Comparison of ENCODE assay signal across 15 cellular contexts in genomic region chr9:34256987-34257585, GRCh38.
DNase-seq lines count a peak whose midpoint lies in the region; ATAC-seq and TF ChIP-seq lines count a peak whose summit lies in the region.
"Had no signal": no experiment of that assay in that cellular context is flagged by ENCODE, and none has a peak within 500 bp of the region (broad histone marks: within the 10 kb centered on the region; RNA-seq: fewer than 3 reads in every experiment).

No MANE protein-coding gene starts in this region.

- 79 to 88% (median 81%) methylated on average over 11 of the region's 11 CpGs for WGBS in stomach, 5 donors

- H3K4me1 Mint-ChIP-seq in CD4-positive, alpha-beta T cell (ENCODE audit: low read depth), result peaks cover 25% of the 10 kb centered on the region

- peaks cover 22% of the 10 kb centered on the region; the same call in 1 of the 2 replicates for H3K36me3 ChIP-seq in Karpas-422 (ENCODE audit: insufficient read depth, low read length)
- no peaks in the 10 kb centered on the region for H3K36me3 ChIP-seq in breast epithelium
- peaks cover 1 to 45% (median 18%) of the 10 kb centered on the region in 4 donors for H3K36me3 ChIP-seq in stomach
- H3K36me3 ChIP-seq: ovary had no signal

- no peak for TF ChIP-seq CTCF in CD4-positive, alpha-beta T cell (IDR thresholded peaks at IDR 0.05)
- TF ChIP-seq CTCF in breast epithelium (IDR thresholded peaks at IDR 0.05) (no peak), stomach (IDR thresholded peaks at IDR 0.05) (no peak)

- DNase-seq in CD4-positive, alpha-beta T cell, result peak in 1 of 10 experiments; percentile 19
- DNase-seq in Karpas-422 (no peak), breast epithelium (ENCODE audit: low spot score in 2 of 2) (no peak), posterior vena cava (ENCODE audit: low spot score) (peak; percentile 84), HK-2 (ENCODE audit: unreplicated experiment) (no peak), stomach (no peak), hepatic stellate cell (ENCODE audit: low spot score) (no peak)
- no peak for DNase-seq in activated CD4-positive, CD25-positive, alpha-beta regulatory T cell (lab: John Stamatoyannopoulos, UW)
- DNase-seq: IMR-90, midbrain, NCI-H1092 treated with DMSO at 0.1 percent for 48 hours, NCI-H2227 treated with DMSO at 0.1 percent for 48 hours, SJCRH30 had no signal

- peak overlapping the region; percentile 39 for H3K4me2 ChIP-seq in Karpas-422 (ENCODE audit: low read depth, low read length, poor library complexity, severe bottlenecking)

- peak; percentile 45 for ATAC-seq in CD4-positive, alpha-beta T cell (ENCODE audit: poor library complexity)

- H3K36me3 Mint-ChIP-seq in CD4-positive, alpha-beta T cell (ENCODE audit: low read depth), result peaks cover 12% of the 10 kb centered on the region

- TF ChIP-seq EP300 in stomach (IDR thresholded peaks at IDR 0.05), result no peak

- H3K9ac ChIP-seq in Karpas-422 (ENCODE audit: low read length), result peak overlapping the region; percentile 54

- H3K79me2 ChIP-seq in Karpas-422 (ENCODE audit: low read length), result no peaks in the 10 kb centered on the region

- no peaks in the 10 kb centered on the region for H4K20me1 ChIP-seq in Karpas-422 (ENCODE audit: insufficient read depth, low read depth, low read length)

- intact Hi-C loops in CD4-positive, alpha-beta T cell (cut with DNase I, micrococcal nuclease), result loop anchor here (1.0 to 5.0 kb wide), 2 partner anchors 70 to 122 kb away; partner anchors contain the start of genes KIF24 (in 1 of the 2) and NUDT2 (in 1 of the 2)
- intact Hi-C loops in breast epithelium (cut with DNase I; ENCODE audit: low total_unique reads) (loop anchor here (10.0 kb wide), 1 partner anchor 132 kb away; the partner anchor contains the start of gene DCAF12), posterior vena cava (cut with DNase I) (loop anchor here in 1 of 2 donors (10.0 kb wide), 1 partner anchor 132 kb away; the partner anchor contains the start of gene DCAF12), stomach (cut with DNase I; ENCODE audit: low total_unique reads) (no loop called here)

- H3K27ac Mint-ChIP-seq in CD4-positive, alpha-beta T cell, result peak overlapping the region; percentile 73

- no peaks in the 10 kb centered on the region for H3K9me3 Mint-ChIP-seq in CD4-positive, alpha-beta T cell

- H3K4me3 ChIP-seq in Karpas-422 (ENCODE audit: low read length) (no peak overlapping the region), breast epithelium (no peak overlapping the region), stomach (no peak overlapping the region)
- H3K4me3 ChIP-seq: ovary, SJCRH30 had no signal

- no peaks in the 10 kb centered on the region for H3K9me2 ChIP-seq in Karpas-422 (replicated peaks; ENCODE audit: insufficient read depth, low read length)

- no peak overlapping the region for H3K4me3 Mint-ChIP-seq in CD4-positive, alpha-beta T cell

- no peaks in the 10 kb centered on the region for H3K9me3 ChIP-seq in CD4-positive, alpha-beta T cell (ENCODE audit: control insufficient read depth, low read length)
- H3K9me3 ChIP-seq in Karpas-422 (ENCODE audit: low read length) (no peaks in the 10 kb centered on the region), breast epithelium (no peaks in the 10 kb centered on the region), stomach (no peaks in the 10 kb centered on the region)
- H3K9me3 ChIP-seq: ovary, SJCRH30 had no signal

- POLR2A ChIA-PET in CD4-positive, alpha-beta T cell (lab: Charles Lee), result interaction anchor here (0.8 to 1.2 kb wide), 3 partner anchors 78 to 123 kb away, joined by 3 to 4 read pairs (median 3); partner anchors contain the start of genes MYORG and UBAP1

- H3K27ac ChIP-seq in CD4-positive, alpha-beta T cell (ENCODE audit: low read depth, low read length), result no peak overlapping the region
- H3K27ac ChIP-seq in Karpas-422 (ENCODE audit: low read length) (peak overlapping the region; percentile 85), breast epithelium (peak overlapping the region; percentile 10 to 14), stomach (no peak overlapping the region)
- H3K27ac ChIP-seq: C4-2B, ovary, SJCRH30 had no signal

- H3K4me1 ChIP-seq in Karpas-422 (ENCODE audit: low read length) (peaks cover 37% of the 10 kb centered on the region), breast epithelium (peaks cover 14 to 17% of the 10 kb centered on the region in 2 donors), stomach (peaks cover 14 to 40% (median 28%) of the 10 kb centered on the region in 4 donors)
- H3K4me1 ChIP-seq: SJCRH30 had no signal

- no peak for TF ChIP-seq POLR2A in breast epithelium (IDR thresholded peaks at IDR 0.05)
- TF ChIP-seq POLR2A in stomach (IDR thresholded peaks at IDR 0.05), result no peak

- no peaks in the 10 kb centered on the region for H3K27me3 Mint-ChIP-seq in CD4-positive, alpha-beta T cell

- CTCF ChIA-PET in CD4-positive, alpha-beta T cell (lab: Charles Lee), result interaction anchor here (0.7 kb wide), 1 partner anchor 122 kb away, joined by 3 read pairs; no protein-coding TSS in a partner anchor

- H2AFZ ChIP-seq in Karpas-422 (ENCODE audit: low read length), result no peak overlapping the region

- H3K27me3 ChIP-seq in CD4-positive, alpha-beta T cell (ENCODE audit: control insufficient read depth, insufficient read depth, low read length), result no peaks in the 10 kb centered on the region
- H3K27me3 ChIP-seq in Karpas-422 (ENCODE audit: low read length), result no peaks in the 10 kb centered on the region
- H3K27me3 ChIP-seq in breast epithelium, result no peaks in the 10 kb centered on the region
- no peaks in the 10 kb centered on the region for H3K27me3 ChIP-seq in stomach
- H3K27me3 ChIP-seq: ovary, SJCRH30 had no signal

Comparison
In these comparisons a context has a peak if more than half of its experiments do, and no peak if none do; other contexts are left out.
1. H3K27ac ChIP-seq: peak in Karpas-422 (single experiment) and breast epithelium (2 of 2); none in CD4-positive, alpha-beta T cell (single experiment) and stomach (0 of 5).